In genomic region chr18:45910405-45911023, GRCh38 we compare ENCODE assay signal across 8 cellular contexts. TPM values are rescaled to one million over a fixed set of nuclear protein-coding genes. Genes with fewer than 3 reads are reported as not detected.
A peak's percentile ranks its signal among the peaks of the same experiment; 100 is the strongest.
DNase-seq lines count a peak whose midpoint lies in the region; ATAC-seq lines count a peak whose summit lies in the region.

No MANE protein-coding gene starts in this region.

- peak; percentile 18 for DNase-seq in A172 (ENCODE audit: low spot score)
- peak; percentile 41 for DNase-seq in HPDE6-E6E7 (ENCODE audit: extremely low spot score)
- DNase-seq in SK-N-DZ (ENCODE audit: low spot score) = peak; percentile 12
- peak; percentile 2 to 44 (median 21) for DNase-seq in activated naive CD4-positive, alpha-beta T cell (lab: John Stamatoyannopoulos, UW)
- DNase-seq in left ventricle myocardium superior = peak; percentile 52
- DNase-seq in smooth muscle cell of the brain vasculature (ENCODE audit: low read depth, low spot score) = peak; percentile 6

- ATAC-seq in GM18498 (IDR thresholded peaks at IDR 0.05; ENCODE audit: unreplicated experiment) = peak; percentile 74
- ATAC-seq in left ventricle myocardium superior = peak; percentile 55
- no peak for ATAC-seq in HG02763 (IDR thresholded peaks at IDR 0.05; ENCODE audit: unreplicated experiment)

- intact Hi-C loops in left ventricle myocardium superior (cut with micrococcal nuclease) = no loop called here

RNA-seq across cellular contexts. Expression of gene EPG5, which starts 56.6 kb away (rescaled TPM):
- total RNA-seq in A172 (2014; rRNA removed; shearing (Covaris generic)) = 8.8 and 16.4 TPM in 2 replicates
- polyA plus RNA-seq in SK-N-DZ (2014; cell fraction: cytosol; rRNA removed) = 5.1 and 5.2 TPM in 2 replicates
- 8.0 and 10.0 TPM in 2 replicates for polyA plus RNA-seq in SK-N-DZ (2014; cell fraction: nucleus; rRNA removed)
- total RNA-seq in left ventricle myocardium superior = 18.7 TPM
